18 cellular contexts compared by ENCODE assay signal in genomic region chr11:12100886-12101285, GRCh38. TPM values are rescaled to one million over a fixed set of nuclear protein-coding genes. Genes with fewer than 3 reads are reported as not detected.
DNase-seq lines count a peak whose midpoint lies in the region; ATAC-seq and TF ChIP-seq lines count a peak whose summit lies in the region.
"Had no signal": no experiment of that assay in that cellular context is flagged by ENCODE, and none has a peak within 500 bp of the region (broad histone marks: within the 10 kb centered on the region; RNA-seq: fewer than 3 reads in every experiment).

No MANE protein-coding gene starts in this region.

- H3K4me3 ChIP-seq in BLaER1 treated with 17β-estradiol and CSF1 and Interleukin-3, amounts not matched to agents 10 nM and 100 nM: no peak overlapping the region
- H3K4me3 ChIP-seq in cardiac fibroblast (replicated peaks in 1 of 2; ENCODE audit: low read depth in 2 of 2, low read length in 2 of 2) (no peak overlapping the region), left ventricle myocardium inferior (no peak overlapping the region), mucosa of descending colon (no peak overlapping the region)
- H3K4me3 ChIP-seq: ascending aorta had no signal

- intact Hi-C loops in left ventricle myocardium inferior (cut with micrococcal nuclease): no loop called here
- intact Hi-C loops in mucosa of descending colon (cut with DNase I, micrococcal nuclease): no loop called here

- DNase-seq in cardiac fibroblast (ENCODE audit: low read depth in 2 of 2) (peak; percentile 22 to 70), left ventricle myocardium inferior (peak; percentile 64), pons (ENCODE audit: low spot score) (peak; percentile 95), NCI-H2227 treated with DMSO at 0.1 percent for 48 hours (lab: John Stamatoyannopoulos, UW) (no peak), CD1c-positive myeloid dendritic cell (ENCODE audit: extremely low spot score) (no peak), mucosa of descending colon (no peak)
- DNase-seq: activated CD8-positive, alpha-beta memory T cell treated with anti-CD3 and anti-CD28 coated beads, Interleukin-2, amount 50 U/mL, for 4 hours; activated gamma-delta T cell; GDM1; GOT3; Kasumi-1; natural killer cell; SHP77 treated with DMSO at 0.1 percent for 48 hours; stimulated activated CD4-positive, alpha-beta T cell treated with anti-CD3 and anti-CD28 coated beads, Interleukin-15, amount 100 ng/mL, for 24 hours had no signal

- no peak overlapping the region for H3K27ac ChIP-seq in BLaER1 treated with 17β-estradiol and CSF1 and Interleukin-3, amounts not matched to agents 10 nM and 100 nM
- peak overlapping the region; percentile 43 for H3K27ac ChIP-seq in left ventricle myocardium inferior (replicated peaks)
- H3K27ac ChIP-seq: ascending aorta had no signal

- H3K9ac ChIP-seq in BLaER1 treated with 17β-estradiol and CSF1 and Interleukin-3, amounts not matched to agents 10 nM and 100 nM: no peak overlapping the region

- TF ChIP-seq CTCF in cardiac fibroblast (IDR thresholded peaks at IDR 0.05; ENCODE audit: low read depth, low read length) (no peak), left ventricle myocardium inferior (IDR thresholded peaks at IDR 0.05; ENCODE audit: borderline replicate concordance) (no peak), mucosa of descending colon (IDR thresholded peaks at IDR 0.05) (no peak)

- peaks cover 0 to 4% (median 0%) of the 10 kb centered on the region in 11 experiments; a peak in 2 of 22 replicates for H3K27me3 ChIP-seq in BLaER1 treated with 17β-estradiol and CSF1 and Interleukin-3, amounts not matched to agents 10 nM and 100 nM
- no peaks in the 10 kb centered on the region for H3K27me3 ChIP-seq in left ventricle myocardium inferior (ENCODE audit: low read depth)
- H3K27me3 ChIP-seq: ascending aorta had no signal

- peak overlapping the region; percentile 2 to 88 (median 77); a peak in 20 of 22 replicates for H3K4me2 ChIP-seq in BLaER1 treated with 17β-estradiol and CSF1 and Interleukin-3, amounts not matched to agents 10 nM and 100 nM

- no peaks in the 10 kb centered on the region for H3K36me3 ChIP-seq in BLaER1 treated with 17β-estradiol and CSF1 and Interleukin-3, amounts not matched to agents 10 nM and 100 nM
- H3K36me3 ChIP-seq in left ventricle myocardium inferior (no peaks in the 10 kb centered on the region), mucosa of descending colon (ENCODE audit: low read depth) (no peaks in the 10 kb centered on the region)
- H3K36me3 ChIP-seq: ascending aorta had no signal

- peaks cover 34 to 56% (median 45%) of the 10 kb centered on the region in 10 experiments for H3K4me1 ChIP-seq in BLaER1 treated with 17β-estradiol and CSF1 and Interleukin-3, amounts not matched to agents 10 nM and 100 nM
- H3K4me1 ChIP-seq in left ventricle myocardium inferior: peaks cover 57% of the 10 kb centered on the region
- H3K4me1 ChIP-seq in mucosa of descending colon (ENCODE audit: low read depth): peaks cover 34% of the 10 kb centered on the region

- no peaks in the 10 kb centered on the region for H4K20me1 ChIP-seq in BLaER1 treated with 17β-estradiol and CSF1 and Interleukin-3, amounts not matched to agents 10 nM and 100 nM

- ATAC-seq in GM18519 (IDR thresholded peaks at IDR 0.05; ENCODE audit: low FRiP score, unreplicated experiment) (no peak), mucosa of descending colon (no peak)
- ATAC-seq: activated CD4-positive, CD25-positive, alpha-beta regulatory T cell treated with anti-CD3 and anti-CD28 coated beads, Interleukin-2, amount 50 U/mL, for 24 hours; natural killer cell had no signal

- H3K9me3 ChIP-seq in BLaER1 treated with 17β-estradiol and CSF1 and Interleukin-3, amounts not matched to agents 10 nM and 100 nM (replicated peaks in 1 of 11): no peaks in the 10 kb centered on the region
- H3K9me3 ChIP-seq in left ventricle myocardium inferior (replicated peaks) (no peaks in the 10 kb centered on the region), mucosa of descending colon (no peaks in the 10 kb centered on the region)
- H3K9me3 ChIP-seq: ascending aorta had no signal

RNA-seq across cellular contexts. Expression of gene MICAL2, which starts 9.5 kb away (rescaled TPM):
- total RNA-seq in left ventricle myocardium inferior: 85.0 TPM
- total RNA-seq in mucosa of descending colon: 100 to 1,000 TPM; 263 to 384 (median 312) TPM

Comparison
In these comparisons a context has a peak if more than half of its experiments do, and no peak if none do; other contexts are left out.
1. DNase-seq: peak in cardiac fibroblast (2 of 2), left ventricle myocardium inferior (single experiment) and pons (single experiment); none in NCI-H2227 treated with DMSO at 0.1 percent for 48 hours (single experiment), CD1c-positive myeloid dendritic cell (single experiment) and mucosa of descending colon (0 of 3).